8 cellular contexts compared by ENCODE assay signal in the genomic region with DNA sequence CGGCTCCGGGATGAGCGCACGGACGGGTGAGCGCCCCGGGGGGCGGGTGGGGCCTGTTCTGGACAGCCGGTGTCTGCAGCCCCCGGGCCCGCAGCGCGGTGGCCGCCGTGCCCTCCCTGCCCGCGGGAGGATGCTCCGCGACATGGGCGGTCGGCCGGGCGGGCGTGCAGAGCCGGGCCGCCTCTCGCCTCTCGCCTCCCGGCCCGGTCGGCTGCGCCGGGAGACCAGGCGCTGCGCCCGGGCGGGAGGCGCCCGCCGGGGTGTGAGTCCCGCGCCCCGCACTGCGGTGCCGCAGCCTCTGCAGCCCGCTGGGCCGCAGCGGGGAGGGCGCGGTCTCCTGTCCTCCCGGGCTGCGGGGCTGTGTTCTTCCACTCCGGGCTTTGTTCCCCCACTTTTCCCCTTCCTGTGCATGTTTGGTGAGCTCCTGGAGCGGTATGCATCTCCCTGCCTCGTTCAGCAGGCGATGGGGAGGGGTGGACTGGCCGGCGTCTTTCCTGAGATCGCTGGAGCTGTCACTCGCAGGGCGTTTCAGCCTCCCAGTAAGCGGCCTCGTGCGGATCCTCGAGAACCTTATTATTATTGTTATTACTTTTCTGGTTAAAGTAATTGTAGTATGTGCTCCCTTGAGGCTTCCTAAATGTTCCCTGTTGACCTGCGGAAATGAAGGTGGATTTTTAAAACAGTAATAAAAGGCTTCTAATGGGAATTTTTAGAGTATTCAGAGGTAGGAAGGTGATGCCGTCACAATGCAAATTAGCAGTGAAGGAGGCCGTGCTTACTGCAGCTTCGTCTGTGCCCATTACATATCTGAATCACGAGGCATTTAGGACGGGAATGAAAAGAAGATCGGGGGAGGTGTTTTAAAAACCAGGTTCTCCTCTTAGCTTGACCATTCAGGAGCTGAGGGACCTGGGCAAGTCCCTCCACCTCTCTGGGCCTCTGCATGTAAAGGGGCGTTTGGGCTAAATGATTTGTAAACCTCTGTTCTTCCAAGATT. TPM values are rescaled to one million over a fixed set of nuclear protein-coding genes. Genes with fewer than 3 reads are reported as not detected.
DNase-seq lines count a peak whose midpoint lies in the region; ATAC-seq and TF ChIP-seq lines count a peak whose summit lies in the region.

No MANE protein-coding gene starts in this region.

- H3K23me2 ChIP-seq in H9 (ENCODE audit: insufficient read length, low read depth, low read length, poor library complexity, severe bottlenecking), result peaks cover 7% of the 10 kb centered on the region

- H3K4me3 Mint-ChIP-seq in H9, result peak overlapping the region; percentile 83 to 94
- peak overlapping the region; percentile 83 for H3K4me3 Mint-ChIP-seq in activated naive CD4-positive, alpha-beta T cell treated with anti-CD3 and anti-CD28 coated beads, Interleukin-2, amount 50 U/mL, for 24 hours

- H3K9ac ChIP-seq in H9 (ENCODE audit: extremely low read depth, insufficient read length, low read length) (no peak overlapping the region), MM.1S (ENCODE audit: low read length) (no peak overlapping the region; the same call in 1 of the 2 replicates), parathyroid adenoma (no peak overlapping the region)

- H3K27me3 ChIP-seq in H9 (ENCODE audit: insufficient read depth, low read length), result peaks cover 19% of the 10 kb centered on the region; the same call in 1 of the 2 replicates
- peaks cover 27% of the 10 kb centered on the region for H3K27me3 ChIP-seq in MM.1S (replicated peaks; ENCODE audit: insufficient read depth, low read length)
- H3K27me3 ChIP-seq in heart right ventricle, result peaks cover 0 to 10% (median 4%) of the 10 kb centered on the region in 7 donors
- no peaks in the 10 kb centered on the region for H3K27me3 ChIP-seq in parathyroid adenoma (ENCODE audit: control insufficient read depth, insufficient read depth, low read length)

- H3K4me1 Mint-ChIP-seq in H9, result peaks cover 12 to 15% of the 10 kb centered on the region in 2 experiments
- peaks cover 31% of the 10 kb centered on the region for H3K4me1 Mint-ChIP-seq in activated naive CD4-positive, alpha-beta T cell treated with anti-CD3 and anti-CD28 coated beads, Interleukin-2, amount 50 U/mL, for 24 hours

- H2AK5ac ChIP-seq in H9 (ENCODE audit: insufficient read length, low read length), result no peak overlapping the region

- peak; percentile 43 for DNase-seq in NCI-H510A treated with DMSO at 0.1 percent for 48 hours (lab: John Stamatoyannopoulos, UW)
- no peak for DNase-seq in NCI-H510A (lab: John Stamatoyannopoulos, UW)
- peak; percentile 50 for DNase-seq in H9
- peak; percentile 29 for DNase-seq in MM.1S
- peak; percentile 15 to 41 for DNase-seq in heart right ventricle
- no peak for DNase-seq in SW 1271 (lab: John Stamatoyannopoulos, UW)

- H3K27ac ChIP-seq in H9 (ENCODE audit: insufficient read length, low read depth, low read length) (no peak overlapping the region), MM.1S (ENCODE audit: low read length) (no peak overlapping the region), heart right ventricle (peak overlapping the region in 8 of 10 donors; percentile 37 to 73 (median 60)), parathyroid adenoma (peak overlapping the region; percentile 19)

- H3K18ac ChIP-seq in H9 (ENCODE audit: insufficient read length, low read depth, low read length), result no peak overlapping the region

- H3K4me2 ChIP-seq in H9 (ENCODE audit: insufficient read depth, insufficient read length, low read length), result peak overlapping the region; percentile 76
- peak overlapping the region; percentile 66 for H3K4me2 ChIP-seq in MM.1S (ENCODE audit: low read depth, low read length)
- peak overlapping the region; percentile 68 for H3K4me2 ChIP-seq in parathyroid adenoma (ENCODE audit: low read length)

- no peak overlapping the region for H4K91ac ChIP-seq in H9 (ENCODE audit: insufficient read length, low read depth, low read length)

- no peaks in the 10 kb centered on the region for H4K20me1 ChIP-seq in H9 (ENCODE audit: control insufficient read depth, insufficient read depth, insufficient read length)
- H4K20me1 ChIP-seq in MM.1S (ENCODE audit: insufficient read depth, low read length), result no peaks in the 10 kb centered on the region

- H2BK20ac ChIP-seq in H9 (ENCODE audit: low read depth, low read length, poor library complexity, severe bottlenecking), result no peak overlapping the region

- no peaks in the 10 kb centered on the region for H3K79me2 ChIP-seq in H9 (ENCODE audit: insufficient read depth, low read length)
- no peaks in the 10 kb centered on the region for H3K79me2 ChIP-seq in MM.1S (ENCODE audit: low read length)
- no peaks in the 10 kb centered on the region for H3K79me2 ChIP-seq in parathyroid adenoma

- no peak overlapping the region for H2BK12ac ChIP-seq in H9 (ENCODE audit: insufficient read length, low read depth, low read length)

- no peak overlapping the region for H3T11ph ChIP-seq in H9 (ENCODE audit: low read length)

- H3K4ac ChIP-seq in H9 (ENCODE audit: low read depth, low read length), result no peak overlapping the region

- no peaks in the 10 kb centered on the region for H3K79me1 ChIP-seq in H9 (ENCODE audit: insufficient read depth, low read depth, low read length, poor library complexity, severe bottlenecking)

- no peaks in the 10 kb centered on the region; a peak in 1 of 5 replicates for H3K9me3 Mint-ChIP-seq in H9
- no peaks in the 10 kb centered on the region for H3K9me3 Mint-ChIP-seq in activated naive CD4-positive, alpha-beta T cell treated with anti-CD3 and anti-CD28 coated beads, Interleukin-2, amount 50 U/mL, for 24 hours

- no peak overlapping the region for H3K23ac ChIP-seq in H9 (ENCODE audit: insufficient read length, low read depth, low read length)

- peaks cover 80% of the 10 kb centered on the region for H3K27me3 Mint-ChIP-seq in H9 (ENCODE audit: low read depth)
- peaks cover 1% of the 10 kb centered on the region for H3K27me3 Mint-ChIP-seq in activated naive CD4-positive, alpha-beta T cell treated with anti-CD3 and anti-CD28 coated beads, Interleukin-2, amount 50 U/mL, for 24 hours

- no peaks in the 10 kb centered on the region for H3F3A ChIP-seq in MM.1S (ENCODE audit: insufficient read depth, low read length)

- H3K14ac ChIP-seq in H9 (ENCODE audit: insufficient read depth, low read length), result no peak overlapping the region

- H2AFZ ChIP-seq in H9 (ENCODE audit: low read length) (no peak overlapping the region), MM.1S (ENCODE audit: low read length) (peak overlapping the region; percentile 78), parathyroid adenoma (peak overlapping the region; percentile 87)

- H3K4me1 ChIP-seq in H9 (ENCODE audit: insufficient read depth, low read length) (no peaks in the 10 kb centered on the region), MM.1S (ENCODE audit: low read length) (no peaks in the 10 kb centered on the region), heart right ventricle (peaks cover 4 to 53% (median 13%) of the 10 kb centered on the region in 9 donors), parathyroid adenoma (no peaks in the 10 kb centered on the region)

- no peaks in the 10 kb centered on the region for H3K36me3 ChIP-seq in MM.1S (replicated peaks; ENCODE audit: insufficient read depth, low read length)
- H3K36me3 ChIP-seq in heart right ventricle, result no peaks in the 10 kb centered on the region
- H3K36me3 ChIP-seq in parathyroid adenoma (ENCODE audit: control insufficient read depth, insufficient read depth, low read length), result no peaks in the 10 kb centered on the region

- no peak overlapping the region for H2BK15ac ChIP-seq in H9 (ENCODE audit: low read depth, low read length)

- no peak overlapping the region for H2BK120ac ChIP-seq in H9 (ENCODE audit: low read depth, low read length, poor library complexity, severe bottlenecking)

- intact Hi-C loops in heart right ventricle (cut with DNase I), result no loop called here

- WGBS in H9 (ENCODE audit: extremely low coverage, insufficient read length, low lambda C conversion rate), result no CpG with 5 or more reads among the region's 73 CpGs
- 4% methylated on average over 59 to 72 of the region's 73 CpGs for WGBS in heart right ventricle, 2 donors

- H3K9me2 ChIP-seq in MM.1S (replicated peaks; ENCODE audit: insufficient read depth, low read length), result no peaks in the 10 kb centered on the region

- H2BK5ac ChIP-seq in H9 (ENCODE audit: insufficient read length, low read length), result no peak overlapping the region

- no peaks in the 10 kb centered on the region for H3K9me3 ChIP-seq in H9 (ENCODE audit: control insufficient read depth, low read depth, low read length)
- H3K9me3 ChIP-seq in MM.1S (replicated peaks; ENCODE audit: insufficient read depth, low read length), result no peaks in the 10 kb centered on the region
- no peaks in the 10 kb centered on the region for H3K9me3 ChIP-seq in heart right ventricle
- H3K9me3 ChIP-seq in parathyroid adenoma (ENCODE audit: control insufficient read depth, low read length), result no peaks in the 10 kb centered on the region

- no peak overlapping the region for H3K56ac ChIP-seq in H9 (ENCODE audit: insufficient read length, low read depth, low read length)

- TF ChIP-seq CTCF in H9 (conservative IDR thresholded peaks at IDR 0.05) (no peak), MM.1S (IDR thresholded peaks at IDR 0.05; ENCODE audit: low read length) (no peak), heart right ventricle (IDR thresholded peaks at IDR 0.05) (no peak), parathyroid adenoma (IDR thresholded peaks at IDR 0.05) (no peak)

- H4K8ac ChIP-seq in H9 (replicated peaks; ENCODE audit: insufficient read length, low read depth, low read length), result no peak overlapping the region

- no peak overlapping the region for H3K27ac Mint-ChIP-seq in H9
- no peak overlapping the region for H3K27ac Mint-ChIP-seq in activated naive CD4-positive, alpha-beta T cell treated with anti-CD3 and anti-CD28 coated beads, Interleukin-2, amount 50 U/mL, for 24 hours

- H3K36me3 Mint-ChIP-seq in H9 (ENCODE audit: insufficient read depth in 1 of 3, low read depth in 3 of 3), result peaks cover 0 to 1% (median 0%) of the 10 kb centered on the region in 3 experiments; a peak in 1 of 7 replicates
- no peaks in the 10 kb centered on the region for H3K36me3 Mint-ChIP-seq in activated naive CD4-positive, alpha-beta T cell treated with anti-CD3 and anti-CD28 coated beads, Interleukin-2, amount 50 U/mL, for 24 hours

- peak; percentile 38 to 74 (median 58) for ATAC-seq in heart right ventricle

- H4K5ac ChIP-seq in H9 (ENCODE audit: insufficient read length, low read depth, low read length), result no peak overlapping the region

- H3K4me3 ChIP-seq in MM.1S (ENCODE audit: low read length) (peak overlapping the region; percentile 71), heart right ventricle (peak overlapping the region; percentile 36 to 74 (median 66)), parathyroid adenoma (ENCODE audit: low read depth, low read length) (peak overlapping the region; percentile 57)

RNA-seq across cellular contexts. Expression of gene TMOD2, which starts 0.6 kb away (rescaled TPM):
- total RNA-seq in H9 (2021) (1.8 and 3.0 TPM in 2 replicates), heart right ventricle (1 to 10 TPM; 2.8 to 8.5 (median 5.1) TPM)
- polyA plus RNA-seq in heart right ventricle, result 1 to 10 TPM; 1.5 to 2.6 TPM

RNA-seq across cellular contexts. Expression of gene LYSMD2, which starts 14.5 kb away (rescaled TPM):
- total RNA-seq in H9 (2021) (3.9 and 4.1 TPM in 2 replicates), heart right ventricle (1 to 10 TPM; 1.7 to 8.6 (median 3.9) TPM)
- polyA plus RNA-seq in heart right ventricle, result 1 to 10 TPM; 5.0 to 8.6 TPM

Comparison
In these comparisons a context has a peak if more than half of its experiments do, and no peak if none do; other contexts are left out.
1. DNase-seq: peak in NCI-H510A treated with DMSO at 0.1 percent for 48 hours (single experiment), H9 (single experiment), MM.1S (single experiment) and heart right ventricle (2 of 2); none in NCI-H510A (single experiment) and SW 1271 (0 of 2).
2. H3K27ac ChIP-seq: peak in heart right ventricle (8 of 10) and parathyroid adenoma (single experiment); none in H9 (single experiment) and MM.1S (single experiment).
3. Peak in every context shown above with its lines, with median percentiles within 50 percentile points of each other: H3K4me2 ChIP-seq and H3K4me3 ChIP-seq.